Comparison of ENCODE assay signal across 25 cellular contexts in the genomic region with DNA sequence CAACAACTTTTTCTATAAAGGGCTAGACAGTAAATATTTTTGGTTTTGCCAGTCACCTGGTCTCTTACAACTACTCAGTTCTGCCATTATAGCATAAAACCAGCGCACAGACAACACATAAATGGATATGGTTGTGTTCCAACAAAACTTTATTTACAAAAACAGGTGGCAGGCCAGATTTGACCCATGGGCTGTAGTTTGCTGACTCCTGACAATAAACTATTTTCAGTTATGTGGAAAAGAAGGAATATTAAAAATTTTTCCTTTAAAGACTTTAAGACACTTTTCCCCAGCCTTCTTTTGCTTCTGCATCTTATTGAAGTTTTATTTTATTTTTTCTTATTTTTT.
"Had no signal": no experiment of that assay in that cellular context is flagged by ENCODE, and none has a peak within 500 bp of the region (broad histone marks: within the 10 kb centered on the region; RNA-seq: fewer than 3 reads in every experiment).

No MANE protein-coding gene starts in this region.

- H3K27ac ChIP-seq: left ventricle myocardium inferior, neutrophil, ovary, SJCRH30, thyroid gland, upper lobe of right lung had no signal

- ATAC-seq: esophagus mucosa, T-cell, WTC11 had no signal

- H3K27me3 ChIP-seq: neutrophil, ovary, SJCRH30, thyroid gland, upper lobe of right lung had no signal

- H3K36me3 ChIP-seq: ovary had no signal

- H3K4me3 Mint-ChIP-seq: brain; dendritic cell treated with granulocyte-macrophage colony-stimulating factor and Interleukin-4, amounts not matched to agents 40 ng/mL and 50 ng/mL, for 4 days; nephron; T-cell; WTC11 had no signal

- H3K9me3 Mint-ChIP-seq: brain; dendritic cell treated with granulocyte-macrophage colony-stimulating factor and Interleukin-4, amounts not matched to agents 40 ng/mL and 50 ng/mL, for 4 days; nephron; T-cell; WTC11 had no signal

- DNase-seq: activated CD8-positive, alpha-beta memory T cell treated with anti-CD3 and anti-CD28 coated beads for 24 hours; activated CD8-positive, alpha-beta memory T cell treated with anti-CD3 and anti-CD28 coated beads, Interleukin-2, amount 50 U/mL, for 4 hours; activated gamma-delta T cell treated with Interleukin-2 at 50 U/mL for 16 hours; anterior cingulate cortex; effector CD8-positive, alpha-beta T cell; foreskin melanocyte; kidney glomerular epithelial cell; left ventricle myocardium inferior; ovary; SJCRH30; stimulated activated CD4-positive, alpha-beta T cell treated with anti-CD3 and anti-CD28 coated beads, Interleukin-2, amount 100 ng/mL, for 48 hours; stimulated activated CD8-positive, alpha-beta memory T cell treated with anti-CD3 and anti-CD28 coated beads, Interleukin-4, amount 100 ng/mL, for 48 hours; stimulated activated naive CD4-positive, alpha-beta T cell treated with Interleukin-2 at 50 U/mL for 16 hours; substantia nigra; T-cell; T1000; upper lobe of right lung had no signal

- H3K9me3 ChIP-seq: left ventricle myocardium inferior, neutrophil, ovary, prostate gland, SJCRH30, thyroid gland, upper lobe of right lung had no signal

- H3K4me1 ChIP-seq: left ventricle myocardium inferior, upper lobe of right lung had no signal

- H3K4me3 ChIP-seq: left ventricle myocardium inferior, ovary, prostate gland, SJCRH30, thyroid gland, upper lobe of right lung had no signal

- H3K4me1 Mint-ChIP-seq: WTC11 had no signal

- H3K27ac Mint-ChIP-seq: brain; dendritic cell treated with granulocyte-macrophage colony-stimulating factor and Interleukin-4, amounts not matched to agents 40 ng/mL and 50 ng/mL, for 4 days; nephron; WTC11 had no signal

- H3K27me3 Mint-ChIP-seq: brain; dendritic cell treated with granulocyte-macrophage colony-stimulating factor and Interleukin-4, amounts not matched to agents 40 ng/mL and 50 ng/mL, for 4 days; T-cell had no signal
